ENCODE assay signal across 1 cellular context in the genomic region with DNA sequence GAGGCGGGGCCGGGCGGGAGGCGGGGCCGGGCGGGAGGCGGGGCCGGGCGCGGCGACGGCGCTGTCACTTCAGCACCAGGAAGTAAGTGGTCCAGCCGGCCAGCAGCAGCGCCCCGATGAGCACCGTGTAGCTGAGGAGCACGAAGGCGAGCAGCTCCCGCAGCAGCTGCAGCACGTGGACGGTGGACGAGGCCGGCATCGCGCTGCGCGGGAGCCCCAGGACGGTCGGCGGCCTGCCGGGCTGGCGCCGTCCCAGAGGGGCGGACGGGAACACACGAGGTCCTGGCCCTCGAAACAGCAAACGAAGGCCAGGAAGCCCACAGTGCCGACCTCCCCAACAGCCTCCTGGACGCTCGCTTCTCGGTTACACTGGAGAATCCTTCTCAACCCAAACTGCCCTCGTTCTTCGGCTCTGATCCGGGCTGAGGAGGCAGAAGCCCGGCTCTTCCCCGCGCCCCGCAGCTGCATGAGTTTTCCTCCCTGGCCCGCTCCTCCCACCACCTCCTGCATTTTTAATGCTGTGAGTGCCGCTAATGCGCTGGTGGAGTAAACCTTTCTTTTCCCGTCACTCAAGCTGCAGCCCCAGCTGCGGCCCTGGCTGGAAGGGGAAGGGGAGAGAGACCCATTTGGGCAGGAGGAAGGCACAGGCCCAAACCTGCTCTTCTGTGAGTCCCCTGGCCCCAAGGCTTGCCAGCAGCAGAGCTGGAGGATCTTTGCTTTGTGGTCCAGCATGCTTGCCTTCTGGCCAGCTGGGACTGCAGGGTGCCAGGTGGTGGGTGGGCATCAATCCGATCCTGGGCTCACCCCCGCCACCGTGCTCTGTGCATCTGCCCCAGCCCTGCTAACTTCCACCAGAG.
TF ChIP-seq lines count a peak whose summit lies in the region.

No MANE protein-coding gene starts in this region.

TF ChIP-seq in HepG2, 621 proteins besides CTCF, POLR2A, EP300 and RAD21 (continued from another document and continues in another):
- TF ChIP-seq, protein P1, sequence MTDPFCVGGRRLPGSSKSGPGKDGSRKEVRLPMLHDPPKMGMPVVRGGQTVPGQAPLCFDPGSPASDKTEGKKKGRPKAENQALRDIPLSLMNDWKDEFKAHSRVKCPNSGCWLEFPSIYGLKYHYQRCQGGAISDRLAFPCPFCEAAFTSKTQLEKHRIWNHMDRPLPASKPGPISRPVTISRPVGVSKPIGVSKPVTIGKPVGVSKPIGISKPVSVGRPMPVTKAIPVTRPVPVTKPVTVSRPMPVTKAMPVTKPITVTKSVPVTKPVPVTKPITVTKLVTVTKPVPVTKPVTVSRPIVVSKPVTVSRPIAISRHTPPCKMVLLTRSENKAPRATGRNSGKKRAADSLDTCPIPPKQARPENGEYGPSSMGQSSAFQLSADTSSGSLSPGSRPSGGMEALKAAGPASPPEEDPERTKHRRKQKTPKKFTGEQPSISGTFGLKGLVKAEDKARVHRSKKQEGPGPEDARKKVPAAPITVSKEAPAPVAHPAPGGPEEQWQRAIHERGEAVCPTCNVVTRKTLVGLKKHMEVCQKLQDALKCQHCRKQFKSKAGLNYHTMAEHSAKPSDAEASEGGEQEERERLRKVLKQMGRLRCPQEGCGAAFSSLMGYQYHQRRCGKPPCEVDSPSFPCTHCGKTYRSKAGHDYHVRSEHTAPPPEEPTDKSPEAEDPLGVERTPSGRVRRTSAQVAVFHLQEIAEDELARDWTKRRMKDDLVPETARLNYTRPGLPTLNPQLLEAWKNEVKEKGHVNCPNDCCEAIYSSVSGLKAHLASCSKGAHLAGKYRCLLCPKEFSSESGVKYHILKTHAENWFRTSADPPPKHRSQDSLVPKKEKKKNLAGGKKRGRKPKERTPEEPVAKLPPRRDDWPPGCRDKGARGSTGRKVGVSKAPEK (CRISPR knock-in tag; IDR thresholded peaks at IDR 0.05; ENCODE audit: borderline replicate concordance): no peak
- TF ChIP-seq NRL (CRISPR knock-in tag; IDR thresholded peaks at IDR 0.05; ENCODE audit: borderline replicate concordance) (peak; percentile 63; the same call in 1 of the 2 replicates), ZBTB2 (CRISPR knock-in tag; IDR thresholded peaks at IDR 0.05; ENCODE audit: low read depth) (peak; percentile 40; the same call in 1 of the 2 replicates), ZNF263 (CRISPR knock-in tag; IDR thresholded peaks at IDR 0.05) (peak; percentile 96), ZNF777 (CRISPR knock-in tag; IDR thresholded peaks at IDR 0.05) (peak; percentile 71), MEIS2 (CRISPR knock-in tag; IDR thresholded peaks at IDR 0.05) (peak; percentile 93), ZNF678 (CRISPR knock-in tag; IDR thresholded peaks at IDR 0.05) (peak; percentile 82; the same call in 1 of the 2 replicates), ZNF12 (CRISPR knock-in tag; IDR thresholded peaks at IDR 0.05) (peak; percentile 73; the same call in 1 of the 2 replicates), ZNF800 (CRISPR knock-in tag; IDR thresholded peaks at IDR 0.05) (peak; percentile 83), ZNF841 (CRISPR knock-in tag; IDR thresholded peaks at IDR 0.05; ENCODE audit: borderline replicate concordance) (peak; percentile 77; the same call in 1 of the 2 replicates), TMF1 (CRISPR knock-in tag; IDR thresholded peaks at IDR 0.05; ENCODE audit: low read depth) (peak; percentile 88), FIP1L1 (IDR thresholded peaks at IDR 0.05; ENCODE audit: borderline replicate concordance, insufficient read depth, low read depth, low read length) (no peak), ZNF629 (CRISPR knock-in tag; conservative IDR thresholded peaks at IDR 0.05) (peak; percentile 40; the same call in 1 of the 2 replicates), ZNF343 (CRISPR knock-in tag; IDR thresholded peaks at IDR 0.05) (peak; percentile 61; the same call in 1 of the 2 replicates), RELA (CRISPR knock-in tag; IDR thresholded peaks at IDR 0.05) (no peak), ZNF296 (CRISPR knock-in tag; conservative IDR thresholded peaks at IDR 0.05) (peak; percentile 74; the same call in 1 of the 2 replicates), FOXM1 (CRISPR knock-in tag; IDR thresholded peaks at IDR 0.05) (peak; percentile 95), ATF6 (CRISPR knock-in tag; conservative IDR thresholded peaks at IDR 0.05) (no peak), ZNF253 (CRISPR knock-in tag; IDR thresholded peaks at IDR 0.05; ENCODE audit: borderline replicate concordance) (peak; percentile 92), KAT8 (CRISPR knock-in tag; IDR thresholded peaks at IDR 0.05) (no peak), TOE1 (CRISPR knock-in tag; IDR thresholded peaks at IDR 0.05) (peak; percentile 46; the same call in 1 of the 2 replicates), SP4 (CRISPR knock-in tag; IDR thresholded peaks at IDR 0.05) (0 out of 2 replicates have a peak, but pooled peaks have one; percentile 14), XBP1 (CRISPR knock-in tag; IDR thresholded peaks at IDR 0.05) (peak; percentile 74; the same call in 1 of the 2 replicates), ZNF878 (CRISPR knock-in tag; IDR thresholded peaks at IDR 0.05) (peak; percentile 89; the same call in 1 of the 2 replicates), KLF12 (CRISPR knock-in tag; IDR thresholded peaks at IDR 0.05; ENCODE audit: borderline replicate concordance) (no peak; the same call in 1 of the 2 replicates), USF2 (IDR thresholded peaks at IDR 0.05; ENCODE audit: low read depth, low read length) (no peak), USF2 (CRISPR knock-in tag; IDR thresholded peaks at IDR 0.05; ENCODE audit: borderline replicate concordance) (0 out of 2 replicates have a peak, but pooled peaks have one; percentile 32), ZBTB14 (CRISPR knock-in tag; IDR thresholded peaks at IDR 0.05) (peak; percentile 40; the same call in 1 of the 2 replicates), ZNF839 (CRISPR knock-in tag; IDR thresholded peaks at IDR 0.05; ENCODE audit: borderline replicate concordance) (0 out of 2 replicates have a peak, but pooled peaks have one; percentile 68), NAIF1 (CRISPR knock-in tag; IDR thresholded peaks at IDR 0.05; ENCODE audit: borderline replicate concordance) (0 out of 2 replicates have a peak, but pooled peaks have one; percentile 33), ETV6 (CRISPR knock-in tag; conservative IDR thresholded peaks at IDR 0.05) (peak; percentile 68; the same call in 1 of the 2 replicates), ZNF34 (CRISPR knock-in tag; IDR thresholded peaks at IDR 0.05; ENCODE audit: borderline replicate concordance) (no peak), ZNF530 (CRISPR knock-in tag; IDR thresholded peaks at IDR 0.05; ENCODE audit: low read depth) (peak; percentile 94), FLYWCH1 (CRISPR knock-in tag; IDR thresholded peaks at IDR 0.05) (peak; percentile 73; the same call in 1 of the 2 replicates), ZNF674 (CRISPR knock-in tag; IDR thresholded peaks at IDR 0.05; ENCODE audit: low read depth) (peak; percentile 33; the same call in 1 of the 2 replicates), ZSCAN22 (CRISPR knock-in tag; IDR thresholded peaks at IDR 0.05) (peak; percentile 36; the same call in 1 of the 2 replicates), REXO4 (CRISPR knock-in tag; IDR thresholded peaks at IDR 0.05; ENCODE audit: borderline replicate concordance) (peak; percentile 88; the same call in 1 of the 2 replicates)
- TF ChIP-seq, protein P2, sequence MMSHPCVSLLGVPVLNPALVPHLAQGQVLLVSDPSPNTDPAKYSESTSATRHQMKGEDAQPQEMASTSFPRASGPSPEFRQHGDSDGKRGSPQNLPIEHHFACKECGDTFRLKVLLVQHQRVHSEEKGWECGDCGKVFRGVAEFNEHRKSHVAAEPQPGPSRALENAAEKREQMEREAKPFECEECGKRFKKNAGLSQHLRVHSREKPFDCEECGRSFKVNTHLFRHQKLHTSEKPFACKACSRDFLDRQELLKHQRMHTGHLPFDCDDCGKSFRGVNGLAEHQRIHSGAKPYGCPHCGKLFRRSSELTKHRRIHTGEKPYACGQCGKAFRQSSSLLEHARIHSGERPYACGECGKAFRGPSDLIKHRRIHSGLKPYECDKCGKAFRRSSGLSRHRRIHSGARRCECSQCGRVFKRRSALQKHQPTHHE (CRISPR knock-in tag; IDR thresholded peaks at IDR 0.05; ENCODE audit: borderline replicate concordance): peak; percentile 13; the same call in 1 of the 2 replicates
- TF ChIP-seq, protein P3, sequence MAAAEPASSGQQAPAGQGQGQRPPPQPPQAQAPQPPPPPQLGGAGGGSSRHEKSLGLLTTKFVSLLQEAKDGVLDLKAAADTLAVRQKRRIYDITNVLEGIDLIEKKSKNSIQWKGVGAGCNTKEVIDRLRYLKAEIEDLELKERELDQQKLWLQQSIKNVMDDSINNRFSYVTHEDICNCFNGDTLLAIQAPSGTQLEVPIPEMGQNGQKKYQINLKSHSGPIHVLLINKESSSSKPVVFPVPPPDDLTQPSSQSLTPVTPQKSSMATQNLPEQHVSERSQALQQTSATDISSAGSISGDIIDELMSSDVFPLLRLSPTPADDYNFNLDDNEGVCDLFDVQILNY (CRISPR knock-in tag; conservative IDR thresholded peaks at IDR 0.05): peak; percentile 65
